8 cellular contexts compared by ENCODE assay signal in the genomic region with DNA sequence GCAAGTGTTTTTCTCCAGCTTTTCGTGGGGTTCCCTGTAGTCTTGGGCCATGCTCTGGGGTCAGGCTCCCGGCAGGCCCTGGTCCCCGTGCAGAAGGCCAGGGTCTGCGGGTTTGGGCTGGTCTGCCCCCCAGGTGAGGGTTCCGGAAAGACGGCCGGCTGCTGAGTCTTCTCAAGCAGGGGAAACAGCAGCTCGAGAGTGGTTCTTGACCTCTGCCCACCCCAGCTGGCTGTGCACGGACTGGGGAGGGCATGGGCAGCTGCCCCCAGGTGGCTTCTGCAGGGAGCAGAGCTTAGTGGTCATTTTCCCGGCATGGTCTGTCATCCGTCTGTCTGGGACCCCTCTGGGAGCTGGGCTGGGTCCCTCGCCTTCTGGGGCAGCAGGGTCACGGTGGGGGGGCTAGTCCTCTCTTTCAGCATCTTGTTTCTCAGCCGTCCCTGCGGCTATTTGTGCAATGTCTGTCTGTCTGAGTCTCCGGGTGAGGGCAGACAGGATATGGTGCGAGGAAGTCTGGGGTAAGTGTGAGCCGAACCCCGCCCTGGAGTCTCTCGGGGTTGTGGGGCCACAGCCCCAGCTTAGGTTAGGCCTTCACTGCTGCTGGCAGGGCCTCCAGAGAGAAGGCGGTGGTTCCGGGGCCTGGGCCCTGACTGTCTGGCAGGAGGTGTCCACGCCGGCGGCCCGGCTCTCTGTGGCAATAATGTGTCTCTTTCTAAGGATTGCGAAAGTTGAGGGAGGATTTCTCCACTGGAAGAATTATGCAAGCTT. TPM values are rescaled to one million over a fixed set of nuclear protein-coding genes. Genes with fewer than 3 reads are reported as not detected.
DNase-seq lines count a peak whose midpoint lies in the region; TF ChIP-seq lines count a peak whose summit lies in the region.

No MANE protein-coding gene starts in this region.

- CTCF ChIA-PET in activated CD4-positive, alpha-beta T cell treated with anti-CD3 and anti-CD28 coated beads, Interleukin-2, amount 10 ng/mL, durations not matched to agents 7 days and 5 days (lab: Charles Lee): interaction anchor here (0.6 to 2.9 kb wide), 11 partner anchors 14 to 313 kb away, joined by 3 to 15 read pairs (median 4); a partner anchor contains a TSS

- H3K4me3 Mint-ChIP-seq in activated CD4-positive, alpha-beta T cell treated with anti-CD3 and anti-CD28 coated beads, Interleukin-2, amount 10 ng/mL, durations not matched to agents 7 days and 5 days: peak overlapping the region; percentile 90

- no peaks in the 10 kb centered on the region for H3K27me3 Mint-ChIP-seq in activated CD4-positive, alpha-beta T cell treated with anti-CD3 and anti-CD28 coated beads, Interleukin-2, amount 10 ng/mL, durations not matched to agents 7 days and 5 days

- DNase-seq in AG10803 (ENCODE audit: low read depth): peak; percentile 98
- DNase-seq in HS-5 (ENCODE audit: low read depth): peak; percentile 65
- DNase-seq in activated CD4-positive, alpha-beta T cell treated with anti-CD3 and anti-CD28 coated beads, Interleukin-2, amount 10 ng/mL, durations not matched to agents 7 days and 5 days: peak; percentile 81
- DNase-seq in dermis blood vessel endothelial cell: peak; percentile 47
- peak; percentile 96 for DNase-seq in mesenteric fat pad (ENCODE audit: low spot score)
- peak; percentile 38 to 63 for DNase-seq in stimulated activated CD8-positive, alpha-beta memory T cell treated with anti-CD3 and anti-CD28 coated beads, Interleukin-7, amount 100 ng/mL, for 4 hours (ENCODE audit: low read depth in 2 of 2)
- no peak for DNase-seq in ecto neural progenitor cell (ENCODE audit: low spot score)
- no peak for DNase-seq in NCI-H2171 treated with DMSO at 0.1 percent for 48 hours (lab: John Stamatoyannopoulos, UW)

- no peak for TF ChIP-seq CTCF in AG10803 (conservative IDR thresholded peaks at IDR 0.05; ENCODE audit: low read length)

- peaks cover 40% of the 10 kb centered on the region for H3K36me3 Mint-ChIP-seq in activated CD4-positive, alpha-beta T cell treated with anti-CD3 and anti-CD28 coated beads, Interleukin-2, amount 10 ng/mL, durations not matched to agents 7 days and 5 days (ENCODE audit: low read depth)

- H3K4me1 Mint-ChIP-seq in activated CD4-positive, alpha-beta T cell treated with anti-CD3 and anti-CD28 coated beads, Interleukin-2, amount 10 ng/mL, durations not matched to agents 7 days and 5 days: peaks cover 70% of the 10 kb centered on the region

- POLR2A ChIA-PET in activated CD4-positive, alpha-beta T cell treated with anti-CD3 and anti-CD28 coated beads, Interleukin-2, amount 10 ng/mL, durations not matched to agents 7 days and 5 days (lab: Charles Lee): no interaction called here

- H3K4me3 ChIP-seq in AG10803 (ENCODE audit: low read length): peak overlapping the region; percentile 88

- no peaks in the 10 kb centered on the region for H3K9me3 Mint-ChIP-seq in activated CD4-positive, alpha-beta T cell treated with anti-CD3 and anti-CD28 coated beads, Interleukin-2, amount 10 ng/mL, durations not matched to agents 7 days and 5 days

- H3K27ac Mint-ChIP-seq in activated CD4-positive, alpha-beta T cell treated with anti-CD3 and anti-CD28 coated beads, Interleukin-2, amount 10 ng/mL, durations not matched to agents 7 days and 5 days: peak overlapping the region; percentile 92

RNA-seq across cellular contexts. Expression of a gene that starts 6.1 kb away (rescaled TPM):
- total RNA-seq in activated CD4-positive, alpha-beta T cell treated with anti-CD3 and anti-CD28 coated beads, Interleukin-2, amount 10 ng/mL, durations not matched to agents 7 days and 5 days: 10 to 100 TPM; 60.7 to 62.0 TPM
- total RNA-seq in dermis blood vessel endothelial cell: 26.7 and 44.4 TPM in 2 replicates
- total RNA-seq in mesenteric fat pad: 101 TPM

RNA-seq across cellular contexts. Expression of a gene that starts 39.6 kb away (rescaled TPM):
- 10 to 100 TPM; 61.3 to 66.2 TPM for total RNA-seq in activated CD4-positive, alpha-beta T cell treated with anti-CD3 and anti-CD28 coated beads, Interleukin-2, amount 10 ng/mL, durations not matched to agents 7 days and 5 days
- 16.0 and 21.8 TPM in 2 replicates for total RNA-seq in dermis blood vessel endothelial cell
- total RNA-seq in mesenteric fat pad: 42.6 TPM

Comparison
In these comparisons a context has a peak if more than half of its experiments do, and no peak if none do; other contexts are left out.
1. DNase-seq: peak in AG10803 (single experiment), HS-5 (single experiment), activated CD4-positive, alpha-beta T cell treated with anti-CD3 and anti-CD28 coated beads, Interleukin-2, amount 10 ng/mL, durations not matched to agents 7 days and 5 days (single experiment), dermis blood vessel endothelial cell (single experiment), mesenteric fat pad (single experiment) and stimulated activated CD8-positive, alpha-beta memory T cell treated with anti-CD3 and anti-CD28 coated beads, Interleukin-7, amount 100 ng/mL, for 4 hours (2 of 2); none in ecto neural progenitor cell (single experiment) and NCI-H2171 treated with DMSO at 0.1 percent for 48 hours (single experiment).